ENCODE assay signal across 21 cellular contexts in the genomic region with DNA sequence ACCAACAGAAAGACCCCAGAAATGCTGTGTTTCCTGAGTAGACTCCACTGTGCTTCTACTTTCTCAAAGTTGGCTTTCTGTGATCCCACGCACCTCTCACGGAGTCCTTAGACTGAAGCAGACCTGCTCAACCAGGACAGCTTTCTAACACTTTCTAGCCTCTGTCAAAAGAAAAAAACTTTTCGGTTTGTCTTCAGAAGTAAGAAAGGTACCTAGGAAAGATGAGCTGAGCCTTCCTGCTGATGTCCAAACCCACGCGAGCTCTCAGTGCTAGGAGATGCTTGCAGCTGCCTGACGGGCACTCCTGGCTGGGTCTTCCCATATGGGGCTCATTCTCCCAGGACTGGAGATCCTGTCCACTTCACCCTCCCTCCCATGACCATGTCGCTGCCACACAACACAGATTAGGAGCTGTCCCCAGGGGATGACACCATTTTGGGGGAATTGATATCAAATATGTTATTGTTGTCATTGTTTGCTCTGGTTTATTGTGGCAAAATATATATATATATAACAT. TPM values are rescaled to one million over a fixed set of nuclear protein-coding genes. Genes with fewer than 3 reads are reported as not detected.
DNase-seq lines count a peak whose midpoint lies in the region; ATAC-seq, FAIRE-seq and TF ChIP-seq lines count a peak whose summit lies in the region.
"Had no signal": no experiment of that assay in that cellular context is flagged by ENCODE, and none has a peak within 500 bp of the region (broad histone marks: within the 10 kb centered on the region; RNA-seq: fewer than 3 reads in every experiment).

No MANE protein-coding gene starts in this region.

- H3K23ac ChIP-seq in H1 (ENCODE audit: insufficient read length): no peak overlapping the region

- no peaks in the 10 kb centered on the region for H3F3A ChIP-seq in PC-3 (ENCODE audit: low read length, unreplicated experiment)

- no peak overlapping the region for H3K56ac ChIP-seq in H1 (replicated peaks; ENCODE audit: insufficient read length, low read depth, low read length)

- no peaks in the 10 kb centered on the region for H3K9me3 Mint-ChIP-seq in progenitor cell of endocrine pancreas (ENCODE audit: low read depth)
- H3K9me3 Mint-ChIP-seq: activated B cell treated with CpG ODN at 0.5 μM for 24 hours; activated CD4-positive, alpha-beta memory T cell treated with anti-CD3 and anti-CD28 coated beads, Interleukin-2, amount 10 ng/mL, durations not matched to agents 7 days and 5 days; activated naive CD4-positive, alpha-beta T cell treated with anti-CD3 and anti-CD28 coated beads for 36 hours; effector memory CD8-positive, alpha-beta T cell; nephron progenitor cell had no signal

- POLR2A ChIA-PET in HCT116 (lab: Charles Lee): interaction anchor here (1.5 kb wide), 1 partner anchor 722 kb away, joined by 3 read pairs; no protein-coding TSS in a partner anchor
- POLR2A ChIA-PET in PC-3 (lab: Charles Lee; ENCODE audit: unreplicated experiment): no interaction called here
- POLR2A ChIA-PET in H1 (lab: Charles Lee; ENCODE audit: partially characterized antibody): interaction anchor here (1.0 kb wide), 1 partner anchor 9 kb away, joined by 4 read pairs; no protein-coding TSS in a partner anchor

- no peak overlapping the region for H2BK120ac ChIP-seq in H1 (replicated peaks; ENCODE audit: low read depth, low read length)

- H3K9me3 ChIP-seq in HCT116 (ENCODE audit: control insufficient read depth in 1 of 2, insufficient read depth in 1 of 2, low read depth in 1 of 2, low read length in 2 of 2): no peaks in the 10 kb centered on the region
- no peaks in the 10 kb centered on the region for H3K9me3 ChIP-seq in PC-3 (ENCODE audit: low read length)
- no peaks in the 10 kb centered on the region for H3K9me3 ChIP-seq in H1 (ENCODE audit: insufficient read depth in 2 of 2, low read depth in 1 of 2, low read length in 1 of 2)

- RAD21 ChIA-PET in HCT116 (lab: Charles Lee; ENCODE audit: low non-redundant PET in 1 of 2, low total read pairs in 2 of 2, uncharacterized antibody in 2 of 2, unreplicated experiment in 2 of 2): interaction anchor here (0.6 to 1.6 kb wide), 7 partner anchors 566 to 722 kb away, joined by 3 to 9 read pairs (median 4); no protein-coding TSS in a partner anchor

- 34% methylated on average over 7 of the region's 7 CpGs; no CpG with 5 or more reads in 1 of the 2 experiments for WGBS in H1 (ENCODE audit: extremely low coverage in 1 of 2, insufficient coverage in 1 of 2, insufficient read length in 1 of 2, insufficient replicate concordance in 2 of 2, low coverage in 1 of 2, low lambda C conversion rate in 2 of 2, missing lambda C conversion rate in 1 of 2), 2 experiments

- no peak overlapping the region for H3K27ac ChIP-seq in HCT116 (ENCODE audit: low read depth, low read length)
- H3K27ac ChIP-seq in PC-3 (ENCODE audit: low read length): no peak overlapping the region
- H3K27ac ChIP-seq in H1 (ENCODE audit: low read depth, low read length): no peak overlapping the region

- no peak overlapping the region for H2BK20ac ChIP-seq in H1 (ENCODE audit: low read length)

- no peaks in the 10 kb centered on the region for H3K9me2 ChIP-seq in HCT116 (ENCODE audit: insufficient read depth)
- H3K9me2 ChIP-seq in PC-3 (replicated peaks; ENCODE audit: low read length): no peaks in the 10 kb centered on the region

- no peak overlapping the region for H4K8ac ChIP-seq in H1 (ENCODE audit: extremely low read depth, insufficient read depth, low read length)

- H3K4me2 ChIP-seq in HCT116 (ENCODE audit: low read length): no peak overlapping the region
- no peak overlapping the region for H3K4me2 ChIP-seq in PC-3 (ENCODE audit: low read length)
- H3K4me2 ChIP-seq in H1 (ENCODE audit: insufficient read depth in 1 of 2, low read depth in 2 of 2, low read length in 2 of 2): peak overlapping the region; percentile 70 to 71

- no peak overlapping the region for H4K5ac ChIP-seq in H1 (ENCODE audit: insufficient read length, low read depth, low read length)

- ATAC-seq in HCT116 (0 out of 2 replicates have a peak, but pooled peaks have one; percentile 13), PC-3 (no peak), GM21786 (IDR thresholded peaks at IDR 0.05; ENCODE audit: unreplicated experiment) (no peak)
- ATAC-seq: effector memory CD8-positive, alpha-beta T cell had no signal

- FAIRE-seq in H1 (lab: Jason Lieb, UNC): no peak
- FAIRE-seq: GM12878, urothelium cell line had no signal

- no peaks in the 10 kb centered on the region for H3K79me2 ChIP-seq in HCT116 (ENCODE audit: insufficient read depth, low read length)
- no peaks in the 10 kb centered on the region for H3K79me2 ChIP-seq in PC-3 (ENCODE audit: low read length)
- no peaks in the 10 kb centered on the region for H3K79me2 ChIP-seq in H1 (ENCODE audit: control insufficient read depth in 1 of 2, insufficient read depth in 2 of 2, low read length in 2 of 2)

- H4K20me1 ChIP-seq in HCT116 (ENCODE audit: insufficient read depth) (no peaks in the 10 kb centered on the region), PC-3 (ENCODE audit: low read length) (no peaks in the 10 kb centered on the region), H1 (replicated peaks in 1 of 2; ENCODE audit: control insufficient read depth in 1 of 2, insufficient read depth in 2 of 2, low read length in 2 of 2) (no peaks in the 10 kb centered on the region)

- H2BK5ac ChIP-seq in H1 (ENCODE audit: low read depth, low read length): no peak overlapping the region

- H3K27me3 Mint-ChIP-seq in progenitor cell of endocrine pancreas: peaks cover 31% of the 10 kb centered on the region

- TF ChIP-seq RAD21 in HCT116 (IDR thresholded peaks at IDR 0.05; ENCODE audit: low read depth) (no peak), H1 (IDR thresholded peaks at IDR 0.05 in 1 of 2, conservative IDR thresholded peaks at IDR 0.05 in 1 of 2; ENCODE audit: low read depth in 2 of 2, low read length in 2 of 2) (no peak)

- H3K36me3 Mint-ChIP-seq in progenitor cell of endocrine pancreas (ENCODE audit: insufficient read depth): no peaks in the 10 kb centered on the region

- H3K4ac ChIP-seq in H1 (replicated peaks; ENCODE audit: insufficient read length, low read depth, low read length): no peak overlapping the region

- peak overlapping the region; percentile 62 for H2BK12ac ChIP-seq in H1 (ENCODE audit: low read depth, low read length)

- peaks cover 6% of the 10 kb centered on the region for H3K4me1 Mint-ChIP-seq in progenitor cell of endocrine pancreas (ENCODE audit: low read depth)
- H3K4me1 Mint-ChIP-seq: activated B cell treated with CpG ODN at 0.5 μM for 24 hours; activated CD4-positive, alpha-beta memory T cell treated with anti-CD3 and anti-CD28 coated beads, Interleukin-2, amount 10 ng/mL, durations not matched to agents 7 days and 5 days had no signal

- no peak overlapping the region; the same call in 1 of the 2 replicates for H3K18ac ChIP-seq in H1 (ENCODE audit: extremely low read depth, low read length)

- H3K14ac ChIP-seq in H1 (ENCODE audit: insufficient read length): no peak overlapping the region

- 0 out of 6 replicates have a peak, but pooled peaks of 1 of the 3 experiments have one; percentile 9 for TF ChIP-seq CTCF in HCT116 (IDR thresholded peaks at IDR 0.05 in 2 of 3, conservative IDR thresholded peaks at IDR 0.05 in 1 of 3; ENCODE audit: borderline replicate concordance in 1 of 3, insufficient read depth in 1 of 3, low read depth in 2 of 3, low read length in 2 of 3)
- TF ChIP-seq CTCF in PC-3 (conservative IDR thresholded peaks at IDR 0.05; ENCODE audit: low read depth, low read length): peak; percentile 22; the same call in 1 of the 2 replicates
- TF ChIP-seq CTCF in H1 (IDR thresholded peaks at IDR 0.05; ENCODE audit: control extremely low read depth in 1 of 3, insufficient read depth in 1 of 3, low read depth in 1 of 3, low read length in 3 of 3): no peak
- TF ChIP-seq CTCF in progenitor cell of endocrine pancreas (IDR thresholded peaks at IDR 0.05; ENCODE audit: unreplicated experiment): no peak

- no peak overlapping the region for H4K91ac ChIP-seq in H1 (replicated peaks; ENCODE audit: insufficient read length, low read length)

- no peak for TF ChIP-seq EP300 in H1 (IDR thresholded peaks at IDR 0.05; ENCODE audit: borderline replicate concordance in 1 of 2, low read depth in 2 of 2, low read length in 2 of 2)

- no peak overlapping the region for H3K9ac ChIP-seq in HCT116 (ENCODE audit: low read length)
- no peak overlapping the region for H3K9ac ChIP-seq in PC-3 (ENCODE audit: low read length)
- H3K9ac ChIP-seq in H1 (replicated peaks in 1 of 4; ENCODE audit: extremely low read depth in 1 of 4, low read depth in 3 of 4, low read length in 3 of 4): no peak overlapping the region

- no peaks in the 10 kb centered on the region for H3K79me1 ChIP-seq in H1 (ENCODE audit: low read depth, low read length)

- H3K36me3 ChIP-seq in HCT116 (ENCODE audit: control insufficient read depth in 1 of 2, insufficient read depth in 2 of 2, low read length in 2 of 2) (no peaks in the 10 kb centered on the region), PC-3 (ENCODE audit: low read depth, low read length) (no peaks in the 10 kb centered on the region), H1 (ENCODE audit: control insufficient read depth in 2 of 4, insufficient read depth in 4 of 4, low read length in 3 of 4) (no peaks in the 10 kb centered on the region)

- TF ChIP-seq POLR2A in HCT116 (IDR thresholded peaks at IDR 0.05; ENCODE audit: borderline replicate concordance, extremely low read depth, insufficient read depth, insufficient read length) (no peak), H1 (IDR thresholded peaks at IDR 0.05; ENCODE audit: control extremely low read depth in 1 of 2, low read depth in 2 of 2, low read length in 2 of 2) (no peak)

- H2AFZ ChIP-seq in HCT116 (ENCODE audit: low read depth, low read length, poor library complexity, severe bottlenecking): no peak overlapping the region
- H2AFZ ChIP-seq in PC-3 (ENCODE audit: low read length): no peak overlapping the region
- peak overlapping the region; percentile 88; the same call in 1 of the 2 replicates for H2AFZ ChIP-seq in H1 (ENCODE audit: low read length)

- H3K27me3 ChIP-seq in HCT116 (ENCODE audit: insufficient read depth, low read length): peaks cover 27% of the 10 kb centered on the region
- no peaks in the 10 kb centered on the region for H3K27me3 ChIP-seq in PC-3 (ENCODE audit: low read length)
- no peaks in the 10 kb centered on the region; a peak in 1 of 7 replicates for H3K27me3 ChIP-seq in H1 (replicated peaks in 1 of 4; ENCODE audit: control insufficient read depth in 3 of 4, extremely low read depth in 1 of 4, insufficient read depth in 3 of 4, low read length in 3 of 4)

- no peaks in the 10 kb centered on the region for H3K4me1 ChIP-seq in HCT116 (ENCODE audit: control insufficient read depth in 1 of 2, insufficient read depth in 2 of 2, low read length in 2 of 2)
- H3K4me1 ChIP-seq in PC-3 (ENCODE audit: insufficient read depth, low read length): no peaks in the 10 kb centered on the region; the same call in 1 of the 2 replicates
- peaks cover 5 to 11% (median 6%) of the 10 kb centered on the region in 4 experiments for H3K4me1 ChIP-seq in H1 (replicated peaks in 1 of 4; ENCODE audit: control insufficient read depth in 3 of 4, insufficient read depth in 4 of 4, low read length in 3 of 4)

- DNase-seq in HCT116 (ENCODE audit: low read depth, low spot score) (no peak), PC-3 (no peak), H1 (ENCODE audit: low read depth in 1 of 2, low spot score in 2 of 2) (no peak), progenitor cell of endocrine pancreas (ENCODE audit: low spot score, unreplicated experiment) (no peak), NCI-H526 treated with DMSO at 0.1 percent for 48 hours (lab: John Stamatoyannopoulos, UW) (no peak), T-helper 1 cell (no peak), NCI-H226 (no peak)
- DNase-seq: activated B cell treated with CpG ODN at 0.5 μM for 24 hours, NCI-H2107, Right ventricle myocardium superior had no signal

- BruUV-seq in HCT116 (replicated peaks; lab: Mats Ljungman, UMichigan): no TSS peak
- BruUV-seq in PC-3 (replicated peaks; lab: Mats Ljungman, UMichigan): no TSS peak

- H2AK5ac ChIP-seq in H1 (ENCODE audit: low read depth, low read length): no peak overlapping the region

- no peak overlapping the region for H3K4me3 Mint-ChIP-seq in progenitor cell of endocrine pancreas (ENCODE audit: low read depth)
- H3K4me3 Mint-ChIP-seq: activated B cell treated with CpG ODN at 0.5 μM for 24 hours; activated CD4-positive, alpha-beta memory T cell treated with anti-CD3 and anti-CD28 coated beads, Interleukin-2, amount 10 ng/mL, durations not matched to agents 7 days and 5 days; activated naive CD4-positive, alpha-beta T cell treated with anti-CD3 and anti-CD28 coated beads for 36 hours; effector memory CD8-positive, alpha-beta T cell had no signal

- no peak overlapping the region for H2BK15ac ChIP-seq in H1 (ENCODE audit: low read length)

- H3K23me2 ChIP-seq in H1 (ENCODE audit: low read depth, low read length): no peaks in the 10 kb centered on the region; the same call in none of the 2 replicates

- H3K27ac Mint-ChIP-seq in progenitor cell of endocrine pancreas: peak overlapping the region; percentile 2
- H3K27ac Mint-ChIP-seq: activated B cell treated with CpG ODN at 0.5 μM for 24 hours; activated CD4-positive, alpha-beta memory T cell treated with anti-CD3 and anti-CD28 coated beads, Interleukin-2, amount 10 ng/mL, durations not matched to agents 7 days and 5 days; activated naive CD4-positive, alpha-beta T cell treated with anti-CD3 and anti-CD28 coated beads for 36 hours had no signal

- H3K4me3 ChIP-seq in HCT116 (replicated peaks in 1 of 2; ENCODE audit: low read depth in 1 of 2, low read length in 2 of 2): no peak overlapping the region
- no peak overlapping the region for H3K4me3 ChIP-seq in PC-3 (ENCODE audit: low read length)
- H3K4me3 ChIP-seq in H1 (ENCODE audit: extremely low read depth in 1 of 4, insufficient read depth in 2 of 4, low read depth in 3 of 4, low read length in 4 of 4): peak overlapping the region in 1 of 4 experiments; percentile 50; a peak in 2 of 8 replicates
- H3K4me3 ChIP-seq: GM12878 had no signal

- intact Hi-C loops in HCT116 (cut with micrococcal nuclease): loop anchor here (1.0 to 10.0 kb wide), 4 partner anchors 566 to 971 kb away; no protein-coding TSS in a partner anchor
- intact Hi-C loops in PC-3 (cut with micrococcal nuclease): loop anchor here (1.0 to 10.0 kb wide), 8 partner anchors 81 to 969 kb away; no protein-coding TSS in a partner anchor

- CTCF ChIA-PET in HCT116 (lab: Charles Lee) (interaction anchor here (0.6 to 4.0 kb wide), 18 partner anchors 8 to 1249 kb away, joined by 3 to 62 read pairs (median 5); a partner anchor contains a TSS), PC-3 (lab: Charles Lee) (interaction anchor here (0.6 to 2.5 kb wide), 8 partner anchors 11 to 721 kb away, joined by 3 to 13 read pairs (median 6); a partner anchor contains a TSS), H1 (lab: Charles Lee; ENCODE audit: partially characterized antibody) (interaction anchor here (0.6 to 28.7 kb wide), 56 partner anchors 8 to 1352 kb away, joined by 3 to 416 read pairs (median 4); no protein-coding TSS in a partner anchor)

RNA-seq across cellular contexts. Expression of a gene that starts 49.2 kb away (rescaled TPM):
- not detected for total RNA-seq in HCT116 (2021; ENCODE audit: unreplicated experiment)
- 0.11 TPM in 1 of 2 replicates, not detected in the other for polyA plus RNA-seq in HCT116 (2012)
- total RNA-seq in PC-3 (2014; rRNA removed): not detected in 2 replicates
- total RNA-seq in H1 (2021; fragmentation: NEBNext Ultra II Directional; extraction: Animal tissue kit (Norgen Biotek cat#: 25700)): not detected in 2 replicates
- not detected in 2 replicates for polyA plus RNA-seq in H1 (2011; rRNA removed)
- not detected for polyA plus RNA-seq in H1 (2011; cell fraction: cytosol; rRNA removed)
- not detected for polyA plus RNA-seq in H1 (2011; cell fraction: nucleus; rRNA removed)
- not detected in 4 replicates for polyA plus RNA-seq in H1 (2012, experiment 1 of 2)
- polyA plus RNA-seq in H1 (2012, experiment 2 of 2): not detected
- not detected for polyA plus RNA-seq in H1 (2013, experiment 1 of 2)
- not detected for polyA plus RNA-seq in H1 (2013, experiment 2 of 2)
- not detected in 2 replicates for polyA minus RNA-seq in H1 (2011; rRNA and poly(A)+ RNA removed)
- polyA minus RNA-seq in H1 (2011; cell fraction: cytosol; rRNA and poly(A)+ RNA removed): not detected
- not detected for polyA minus RNA-seq in H1 (2011; cell fraction: nucleus; rRNA and poly(A)+ RNA removed)
- total RNA-seq in progenitor cell of endocrine pancreas: not detected in 2 replicates
- total RNA-seq: activated B cell treated with CpG ODN at 0.5 μM for 24 hours; activated CD4-positive, alpha-beta memory T cell treated with anti-CD3 and anti-CD28 coated beads, Interleukin-2, amount 10 ng/mL, durations not matched to agents 7 days and 5 days; activated naive CD4-positive, alpha-beta T cell treated with anti-CD3 and anti-CD28 coated beads for 36 hours; glomerular endothelial cell; GM12878; left colon; pulmonary artery endothelial cell; Right ventricle myocardium superior; T-helper 1 cell treated with Interleukin-12 subunit alpha and Interleukin-12 subunit beta and Interleukin-4 antibody, amounts not matched to agents 30 ng/mL and 1 ng/mL, for 36 hours had no signal
- polyA plus RNA-seq: GM12878 had no signal

Comparison
In these comparisons a context has a peak if more than half of its experiments do, and no peak if none do; other contexts are left out.
1. H3K4me2 ChIP-seq: peak in H1 (2 of 2); none in HCT116 (single experiment) and PC-3 (single experiment).